Comparison of ENCODE assay signal across 16 cellular contexts in the genomic region with DNA sequence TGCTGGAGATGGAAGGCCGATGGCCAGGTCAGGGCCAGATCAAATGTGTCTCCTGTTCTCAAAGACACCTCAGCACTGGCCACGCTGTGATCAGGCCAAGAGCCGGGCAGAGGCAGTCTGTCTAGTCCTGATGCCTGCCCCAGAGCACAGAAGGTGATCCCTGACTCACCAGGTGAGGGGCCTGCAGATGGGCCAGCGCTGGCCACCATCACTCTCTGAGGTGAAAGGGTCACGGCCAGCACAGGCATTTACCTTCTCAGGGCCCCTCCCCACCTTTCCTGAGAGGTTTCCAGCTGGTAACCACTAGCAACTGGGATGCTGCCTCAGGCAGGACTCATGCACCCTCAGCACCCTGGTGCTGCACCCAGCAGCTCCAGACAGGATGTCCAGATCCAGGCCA. TPM values are rescaled to one million over a fixed set of nuclear protein-coding genes. Genes with fewer than 3 reads are reported as not detected.
DNase-seq lines count a peak whose midpoint lies in the region; ATAC-seq, FAIRE-seq and TF ChIP-seq lines count a peak whose summit lies in the region.
"Had no signal": no experiment of that assay in that cellular context is flagged by ENCODE, and none has a peak within 500 bp of the region (broad histone marks: within the 10 kb centered on the region; RNA-seq: fewer than 3 reads in every experiment).

No MANE protein-coding gene starts in this region.

- intact Hi-C loops in kidney (cut with DNase I) = no loop called here

- no peaks in the 10 kb centered on the region for H3K9me3 Mint-ChIP-seq in T-helper 1 cell treated with Interleukin-12 subunit alpha and Interleukin-12 subunit beta and Interleukin-4 antibody, amounts not matched to agents 30 μg/mL and 1 μg/mL, for 36 hours

- H3K27me3 ChIP-seq in RWPE2 (ENCODE audit: insufficient read depth, poor library complexity, severe bottlenecking) (no peaks in the 10 kb centered on the region), brain microvascular endothelial cell (replicated peaks) (no peaks in the 10 kb centered on the region)

- H3K9me3 ChIP-seq in RWPE2 (ENCODE audit: severe bottlenecking) = no peaks in the 10 kb centered on the region
- no peaks in the 10 kb centered on the region for H3K9me3 ChIP-seq in kidney (ENCODE audit: control insufficient read depth in 1 of 2, low read length in 2 of 2)

- H3K36me3 ChIP-seq in RWPE2 (ENCODE audit: low read depth) (peaks cover 4% of the 10 kb centered on the region; the same call in 1 of the 2 replicates), kidney (ENCODE audit: control insufficient read depth in 1 of 2, insufficient read depth in 2 of 2, low read length in 2 of 2) (peaks cover 4 to 5% of the 10 kb centered on the region in 2 donors), brain microvascular endothelial cell (replicated peaks) (peaks cover 5% of the 10 kb centered on the region)

- DNase-seq in T-helper 1 cell (no peak), RWPE2 (ENCODE audit: low spot score) (no peak), coronary artery (ENCODE audit: low spot score) (no peak), NCI-H82 treated with DMSO at 0.1 percent for 48 hours (lab: John Stamatoyannopoulos, UW; ENCODE audit: unreplicated experiment) (no peak), kidney (no peak), brain microvascular endothelial cell (no peak)
- DNase-seq: KBM-7, NCI-H1694, NCI-H748 treated with DMSO at 0.1 percent for 48 hours had no signal

- H3K27ac ChIP-seq in RWPE2 (ENCODE audit: poor library complexity, severe bottlenecking) (peak overlapping the region; percentile 62), coronary artery (no peak overlapping the region), skin epidermis (peak overlapping the region in 12 of 21 experiments; percentile 31 to 97 (median 80)), kidney (ENCODE audit: low read depth in 2 of 2, low read length in 2 of 2) (no peak overlapping the region), brain microvascular endothelial cell (no peak overlapping the region)
- H3K27ac ChIP-seq: 22Rv1 had no signal

- H3K4me1 Mint-ChIP-seq in T-helper 1 cell treated with Interleukin-12 subunit alpha and Interleukin-12 subunit beta and Interleukin-4 antibody, amounts not matched to agents 30 μg/mL and 1 μg/mL, for 36 hours (ENCODE audit: low read depth) = peaks cover 49% of the 10 kb centered on the region

- TF ChIP-seq CTCF in RWPE2 (IDR thresholded peaks at IDR 0.05; ENCODE audit: poor library complexity, severe bottlenecking) = no peak
- no peak for TF ChIP-seq CTCF in coronary artery (IDR thresholded peaks at IDR 0.05)
- no peak for TF ChIP-seq CTCF in kidney (IDR thresholded peaks at IDR 0.05; ENCODE audit: borderline replicate concordance, extremely low read depth, insufficient read depth)
- no peak for TF ChIP-seq CTCF in brain microvascular endothelial cell (IDR thresholded peaks at IDR 0.05; ENCODE audit: low read depth, low read length, missing control alignments)

- H3K4me1 ChIP-seq in RWPE2 (ENCODE audit: insufficient read depth, poor library complexity, severe bottlenecking) (peaks cover 31% of the 10 kb centered on the region), kidney (ENCODE audit: control insufficient read depth in 1 of 2, insufficient read depth in 1 of 2, low read depth in 1 of 2, low read length in 2 of 2) (peaks cover 20 to 31% of the 10 kb centered on the region in 2 donors)

- H3K4me3 ChIP-seq in RWPE2 (ENCODE audit: severe bottlenecking) = no peak overlapping the region
- peak overlapping the region; percentile 92 for H3K4me3 ChIP-seq in coronary artery
- H3K4me3 ChIP-seq in skin epidermis = no peak overlapping the region
- H3K4me3 ChIP-seq in kidney (ENCODE audit: low read length in 2 of 2) = no peak overlapping the region
- no peak overlapping the region for H3K4me3 ChIP-seq in brain microvascular endothelial cell (ENCODE audit: low read depth, low read length)

- no peak overlapping the region for H3K9ac ChIP-seq in kidney (ENCODE audit: low read length in 2 of 2)

- ATAC-seq in RWPE2 (ENCODE audit: low read depth) = no peak
- ATAC-seq: right cardiac atrium had no signal

- H3K27ac Mint-ChIP-seq in T-helper 1 cell treated with Interleukin-12 subunit alpha and Interleukin-12 subunit beta and Interleukin-4 antibody, amounts not matched to agents 30 μg/mL and 1 μg/mL, for 36 hours = no peak overlapping the region

- in situ Hi-C loops in brain microvascular endothelial cell (cut with HindIII; ENCODE audit: low pct_ligation_motif_present, low sequenced_read_pairs) = no loop called here

- H3K4me3 Mint-ChIP-seq in T-helper 1 cell treated with Interleukin-12 subunit alpha and Interleukin-12 subunit beta and Interleukin-4 antibody, amounts not matched to agents 30 μg/mL and 1 μg/mL, for 36 hours = peak overlapping the region; percentile 28

- H3K36me3 Mint-ChIP-seq in T-helper 1 cell treated with Interleukin-12 subunit alpha and Interleukin-12 subunit beta and Interleukin-4 antibody, amounts not matched to agents 30 μg/mL and 1 μg/mL, for 36 hours (ENCODE audit: low read depth) = peaks cover 10% of the 10 kb centered on the region

- FAIRE-seq in kidney (lab: Jason Lieb, UNC) = no peak

- no peaks in the 10 kb centered on the region for H3K27me3 Mint-ChIP-seq in T-helper 1 cell treated with Interleukin-12 subunit alpha and Interleukin-12 subunit beta and Interleukin-4 antibody, amounts not matched to agents 30 μg/mL and 1 μg/mL, for 36 hours (ENCODE audit: low read depth)

RNA-seq across cellular contexts. Expression of gene SBF1, which starts 2.9 kb away (rescaled TPM):
- total RNA-seq in kidney = 73.9 TPM
- polyA plus RNA-seq in kidney (ENCODE audit: insufficient read depth, low read depth, low replicate concordance) = 18.1 TPM

RNA-seq across cellular contexts. Expression of gene ADM2, which starts 9.4 kb away (rescaled TPM):
- 8.0 TPM for total RNA-seq in kidney
- polyA plus RNA-seq in kidney (ENCODE audit: insufficient read depth, low read depth, low replicate concordance) = 10.6 TPM
- total RNA-seq: subcutaneous adipose tissue had no signal

RNA-seq across cellular contexts. Expression of gene MIOX, which starts 14.7 kb away (rescaled TPM):
- total RNA-seq in kidney = 3.5 TPM
- polyA plus RNA-seq in kidney (ENCODE audit: insufficient read depth, low read depth, low replicate concordance) = 455 TPM
- total RNA-seq: dermis microvascular lymphatic vessel endothelial cell, fibroblast of villous mesenchyme, right cardiac atrium, subcutaneous adipose tissue had no signal
- polyA plus RNA-seq: right cardiac atrium had no signal

RNA-seq across cellular contexts. Expression of gene LMF2, which starts 35.5 kb away (rescaled TPM):
- 77.9 TPM for total RNA-seq in kidney
- polyA plus RNA-seq in kidney (ENCODE audit: insufficient read depth, low read depth, low replicate concordance) = 41.7 TPM

RNA-seq across cellular contexts. Expression of gene NCAPH2, which starts 36.1 kb away (rescaled TPM):
- total RNA-seq in kidney = 41.5 TPM
- polyA plus RNA-seq in kidney (ENCODE audit: insufficient read depth, low read depth, low replicate concordance) = 31.4 TPM

Comparison
In these comparisons a context has a peak if more than half of its experiments do, and no peak if none do; other contexts are left out.
1. H3K27ac ChIP-seq: peak in RWPE2 (single experiment) and skin epidermis (12 of 21); none in coronary artery (0 of 2), kidney (0 of 2) and brain microvascular endothelial cell (single experiment).